Comparison of ENCODE assay signal across 12 cellular contexts in the genomic region with DNA sequence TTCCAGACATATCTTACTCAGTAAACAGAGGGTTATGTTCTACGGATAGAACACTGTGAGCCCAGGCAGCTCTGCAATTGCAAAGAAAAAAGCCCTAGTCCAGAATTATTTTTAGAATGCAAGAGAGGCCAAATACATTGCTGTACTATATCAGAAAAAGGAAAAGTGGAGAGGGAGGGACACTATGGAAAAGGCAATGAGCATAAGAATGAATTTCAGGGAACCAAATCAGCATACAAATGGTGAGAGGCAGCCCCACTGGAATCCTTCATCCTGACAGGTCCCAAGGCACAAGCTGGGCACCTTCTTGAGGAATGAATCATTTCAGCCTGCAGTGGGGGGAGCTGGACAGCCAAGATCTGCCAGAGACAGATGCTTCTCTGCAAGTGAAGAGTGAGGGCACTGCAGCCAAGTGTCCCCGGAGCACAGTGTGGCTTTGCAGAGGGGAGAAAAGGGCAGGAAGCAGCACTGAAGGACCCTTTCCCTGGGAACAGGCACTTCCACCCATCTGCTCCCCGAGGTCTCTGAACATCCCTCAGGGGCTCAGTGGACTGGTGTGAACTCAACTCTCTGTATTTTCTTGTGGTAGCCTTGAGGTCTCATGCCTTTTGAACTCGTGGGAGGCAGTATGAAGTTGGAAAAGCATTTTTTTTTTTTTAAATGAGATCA.
A peak's percentile ranks its signal among the peaks of the same experiment; 100 is the strongest.
DNase-seq lines count a peak whose midpoint lies in the region; ATAC-seq and TF ChIP-seq lines count a peak whose summit lies in the region.
"Had no signal": no experiment of that assay in that cellular context is flagged by ENCODE, and none has a peak within 500 bp of the region (broad histone marks: within the 10 kb centered on the region; RNA-seq: fewer than 3 reads in every experiment).

No MANE protein-coding gene starts in this region.

- CTCF ChIA-PET in activated naive CD4-positive, alpha-beta T cell treated with anti-CD3 and anti-CD28 coated beads for 36 hours (lab: Charles Lee): interaction anchor here (0.6 to 0.7 kb wide), 2 partner anchors 190 to 1121 kb away, joined by 3 to 5 read pairs; no protein-coding TSS in a partner anchor
- CTCF ChIA-PET in Caco-2 (lab: Charles Lee): no interaction called here

- peak; percentile 69 for DNase-seq in M059J (ENCODE audit: low read depth)
- peak; percentile 71 for DNase-seq in fibroblast of mammary gland (ENCODE audit: low read depth)
- no peak for DNase-seq in transverse colon
- DNase-seq in activated naive CD4-positive, alpha-beta T cell treated with anti-CD3 and anti-CD28 coated beads for 36 hours: no peak
- no peak for DNase-seq in Caco-2
- DNase-seq in natural killer cell treated with Interleukin-12 subunit alpha and Interleukin-12 subunit beta and Interleukin-15 and Interleukin-18, amount 100 ng/mL, for 72 hours (ENCODE audit: low spot score): no peak
- DNase-seq: activated CD4-positive, alpha-beta T cell treated with anti-CD3 and anti-CD28 coated beads for 48 hours; DMS 273 treated with DMSO at 0.1 percent for 48 hours; effector CD8-positive, alpha-beta T cell; NCI-H446 treated with DMSO at 0.1 percent for 48 hours; SHP77 treated with DMSO at 0.1 percent for 48 hours had no signal

- H3K27me3 Mint-ChIP-seq in activated naive CD4-positive, alpha-beta T cell treated with anti-CD3 and anti-CD28 coated beads for 36 hours (ENCODE audit: low read depth): peaks cover 4% of the 10 kb centered on the region
- H3K27me3 Mint-ChIP-seq in Caco-2 (ENCODE audit: insufficient read depth, unreplicated experiment): no peaks in the 10 kb centered on the region
- no peaks in the 10 kb centered on the region for H3K27me3 Mint-ChIP-seq in natural killer cell treated with Interleukin-12 subunit alpha and Interleukin-12 subunit beta and Interleukin-15 and Interleukin-18, amount 100 ng/mL, for 72 hours

- no TSS peak for BruUV-seq in Caco-2 (replicated peaks; lab: Mats Ljungman, UMichigan)

- H3K9me3 ChIP-seq in mesodermal cell (ENCODE audit: control insufficient read depth, low read length) (no peaks in the 10 kb centered on the region), transverse colon (no peaks in the 10 kb centered on the region), Caco-2 (no peaks in the 10 kb centered on the region)

- TF ChIP-seq EP300 in transverse colon (IDR thresholded peaks at IDR 0.05; ENCODE audit: low read depth): no peak

- POLR2A ChIA-PET in Caco-2 (lab: Charles Lee): no interaction called here

- H3K27ac Mint-ChIP-seq in activated naive CD4-positive, alpha-beta T cell treated with anti-CD3 and anti-CD28 coated beads for 36 hours: no peak overlapping the region
- H3K27ac Mint-ChIP-seq in Caco-2 (ENCODE audit: unreplicated experiment): no peak overlapping the region
- H3K27ac Mint-ChIP-seq in natural killer cell treated with Interleukin-12 subunit alpha and Interleukin-12 subunit beta and Interleukin-15 and Interleukin-18, amount 100 ng/mL, for 72 hours: no peak overlapping the region

- no peaks in the 10 kb centered on the region for H3K4me1 Mint-ChIP-seq in activated naive CD4-positive, alpha-beta T cell treated with anti-CD3 and anti-CD28 coated beads for 36 hours (ENCODE audit: low read depth)
- H3K4me1 Mint-ChIP-seq in Caco-2 (ENCODE audit: low read depth, unreplicated experiment): no peaks in the 10 kb centered on the region
- peaks cover 3 to 9% of the 10 kb centered on the region in 2 donors for H3K4me1 Mint-ChIP-seq in natural killer cell treated with Interleukin-12 subunit alpha and Interleukin-12 subunit beta and Interleukin-15 and Interleukin-18, amount 100 ng/mL, for 72 hours (ENCODE audit: low read depth in 2 of 2)

- H3K36me3 Mint-ChIP-seq in activated naive CD4-positive, alpha-beta T cell treated with anti-CD3 and anti-CD28 coated beads for 36 hours (ENCODE audit: low read depth): no peaks in the 10 kb centered on the region
- H3K36me3 Mint-ChIP-seq in Caco-2 (ENCODE audit: insufficient read depth, unreplicated experiment): no peaks in the 10 kb centered on the region
- H3K36me3 Mint-ChIP-seq in natural killer cell treated with Interleukin-12 subunit alpha and Interleukin-12 subunit beta and Interleukin-15 and Interleukin-18, amount 100 ng/mL, for 72 hours: no peaks in the 10 kb centered on the region

- H3K4me3 ChIP-seq in fibroblast of mammary gland (ENCODE audit: control insufficient read depth, low read depth, low read length): no peak overlapping the region
- H3K4me3 ChIP-seq in mesodermal cell (ENCODE audit: extremely low read depth, insufficient read depth, low read length, poor library complexity, severe bottlenecking): no peak overlapping the region
- H3K4me3 ChIP-seq in transverse colon: no peak overlapping the region
- H3K4me3 ChIP-seq in Caco-2 (ENCODE audit: low read depth, low read length): no peak overlapping the region

- no peak for ATAC-seq in natural killer cell treated with Interleukin-12 subunit alpha and Interleukin-12 subunit beta and Interleukin-15 and Interleukin-18, amount 100 ng/mL, for 72 hours

- no peaks in the 10 kb centered on the region for H3K27me3 ChIP-seq in transverse colon
- no peaks in the 10 kb centered on the region for H3K27me3 ChIP-seq in Caco-2 (replicated peaks; ENCODE audit: control insufficient read depth, insufficient read depth, low read length)

- no peak for TF ChIP-seq POLR2A in transverse colon (IDR thresholded peaks at IDR 0.05)

- H3K9me3 Mint-ChIP-seq in activated naive CD4-positive, alpha-beta T cell treated with anti-CD3 and anti-CD28 coated beads for 36 hours: no peaks in the 10 kb centered on the region
- H3K9me3 Mint-ChIP-seq in Caco-2 (ENCODE audit: unreplicated experiment): no peaks in the 10 kb centered on the region
- H3K9me3 Mint-ChIP-seq in natural killer cell treated with Interleukin-12 subunit alpha and Interleukin-12 subunit beta and Interleukin-15 and Interleukin-18, amount 100 ng/mL, for 72 hours: no peaks in the 10 kb centered on the region

- intact Hi-C loops in transverse colon (cut with DNase I; ENCODE audit: low total_unique reads): no loop called here
- intact Hi-C loops in activated naive CD4-positive, alpha-beta T cell treated with anti-CD3 and anti-CD28 coated beads for 36 hours (cut with micrococcal nuclease): no loop called here
- intact Hi-C loops in Caco-2 (cut with micrococcal nuclease; ENCODE audit: unreplicated experiment): no loop called here

- H3K36me3 ChIP-seq in mesodermal cell (ENCODE audit: control insufficient read depth, insufficient read depth, low read length) (no peaks in the 10 kb centered on the region), transverse colon (no peaks in the 10 kb centered on the region), Caco-2 (ENCODE audit: control insufficient read depth, insufficient read depth, low read length) (no peaks in the 10 kb centered on the region)

- WGBS in mesodermal cell (ENCODE audit: insufficient coverage in 2 of 2), 2 experiments: 35 to 42% methylated on average over 2 of the region's 4 CpGs
- 38 to 60% methylated on average over 2 to 4 of the region's 4 CpGs for WGBS in transverse colon (ENCODE audit: low coverage in 1 of 2), 2 donors

- H3K27ac ChIP-seq in mesodermal cell (ENCODE audit: low read depth, low read length, severe bottlenecking): peak overlapping the region; percentile 79
- H3K27ac ChIP-seq in transverse colon: peak overlapping the region in 3 of 4 donors; percentile 55 to 76 (median 64)

- TF ChIP-seq CTCF in fibroblast of mammary gland (conservative IDR thresholded peaks at IDR 0.05; ENCODE audit: control insufficient read depth, insufficient read depth, low read depth, low read length): no peak
- TF ChIP-seq CTCF in transverse colon (IDR thresholded peaks at IDR 0.05): no peak
- TF ChIP-seq CTCF in Caco-2 (IDR thresholded peaks at IDR 0.05; ENCODE audit: insufficient read depth in 1 of 2, low read depth in 1 of 2, low read length in 1 of 2, severe bottlenecking in 1 of 2, unreplicated experiment in 1 of 2): no peak

- H3K4me3 Mint-ChIP-seq in activated naive CD4-positive, alpha-beta T cell treated with anti-CD3 and anti-CD28 coated beads for 36 hours: no peak overlapping the region
- H3K4me3 Mint-ChIP-seq in Caco-2 (ENCODE audit: unreplicated experiment): no peak overlapping the region
- no peak overlapping the region for H3K4me3 Mint-ChIP-seq in natural killer cell treated with Interleukin-12 subunit alpha and Interleukin-12 subunit beta and Interleukin-15 and Interleukin-18, amount 100 ng/mL, for 72 hours

- H3K4me1 ChIP-seq in mesodermal cell (ENCODE audit: control insufficient read depth, insufficient read depth, low read length, poor library complexity, severe bottlenecking): peaks cover 14% of the 10 kb centered on the region
- H3K4me1 ChIP-seq in transverse colon: peaks cover 0 to 17% (median 2%) of the 10 kb centered on the region in 4 donors
- H3K4me1 ChIP-seq in Caco-2: no peaks in the 10 kb centered on the region

- in situ Hi-C loops in transverse colon (cut with MboI; ENCODE audit: low pct_ligation_motif_present in 1 of 4, low pct_unique_long_range_greater_than_20kb in 1 of 4, low sequenced_read_pairs in 3 of 4): loop anchor here (10.0 to 25.0 kb wide), 4 partner anchors 134 to 934 kb away; a partner anchor contains a TSS

Comparison
In these comparisons a context has a peak if more than half of its experiments do, and no peak if none do; other contexts are left out.
1. DNase-seq: peak in M059J (single experiment) and fibroblast of mammary gland (single experiment); none in transverse colon (single experiment), activated naive CD4-positive, alpha-beta T cell treated with anti-CD3 and anti-CD28 coated beads for 36 hours (single experiment), Caco-2 (0 of 2) and natural killer cell treated with Interleukin-12 subunit alpha and Interleukin-12 subunit beta and Interleukin-15 and Interleukin-18, amount 100 ng/mL, for 72 hours (single experiment).